8 cellular contexts compared by ENCODE assay signal in the genomic region with DNA sequence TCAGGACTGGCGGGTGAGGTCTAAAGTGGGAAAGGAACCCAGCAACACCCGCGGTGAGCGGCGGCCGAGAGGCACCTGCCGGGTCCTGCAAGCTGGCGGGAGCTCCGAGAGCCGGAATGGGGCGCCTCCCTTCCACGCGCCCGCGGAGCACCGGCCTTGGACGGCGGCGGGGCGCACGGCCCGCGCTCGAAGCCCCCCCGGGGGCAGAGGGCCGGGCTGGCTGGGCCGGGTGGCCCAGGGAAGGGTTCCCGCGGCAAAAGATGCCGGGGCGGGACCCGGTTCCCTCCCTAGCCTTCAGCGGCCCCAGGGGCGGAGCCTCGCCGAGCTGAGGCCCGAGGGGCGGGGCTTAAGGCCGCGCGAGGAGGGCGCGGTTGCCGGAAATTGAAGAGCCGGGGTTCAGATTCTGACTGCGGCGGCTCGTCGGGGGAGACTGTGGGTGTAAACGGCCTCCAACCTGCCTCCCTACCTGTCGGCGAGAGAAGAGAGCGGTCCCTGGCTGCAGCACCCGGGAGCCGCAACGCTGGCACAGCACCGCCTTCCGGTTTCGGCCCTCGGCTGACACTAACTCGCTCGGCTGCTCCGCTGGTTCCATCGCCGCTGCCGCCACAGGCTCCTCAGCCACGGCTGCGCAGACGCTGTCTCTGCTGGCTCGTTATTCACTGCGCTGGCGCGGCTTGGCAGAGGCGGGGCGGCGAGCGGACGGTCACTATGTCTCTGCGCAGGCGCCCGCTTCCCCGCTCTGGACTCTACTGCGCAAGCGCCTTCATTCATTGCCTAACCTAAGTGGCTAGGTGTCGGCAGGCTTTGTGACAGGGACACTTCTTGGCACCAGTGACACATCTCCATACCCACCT. TPM values are rescaled to one million over a fixed set of nuclear protein-coding genes. Genes with fewer than 3 reads are reported as not detected.
A peak's percentile ranks its signal among the peaks of the same experiment; 100 is the strongest.
DNase-seq lines count a peak whose midpoint lies in the region; ATAC-seq, FAIRE-seq and TF ChIP-seq lines count a peak whose summit lies in the region.

A gene (minus strand): TSS at position 643 of the 854 bp plus-strand sequence. CDS start 51 bp downstream, at position 592.

- peak; percentile 93 for DNase-seq in AG10803 (ENCODE audit: low read depth)
- peak; percentile 93 for DNase-seq in NCI-H446 treated with DMSO at 0.1 percent for 48 hours (lab: John Stamatoyannopoulos, UW)
- peak; percentile 65 to 81 for DNase-seq in cerebellar nuclear complex (lab: John Stamatoyannopoulos, UW)
- peak; percentile 99 for DNase-seq in kidney
- DNase-seq in stimulated activated CD4-positive, alpha-beta T cell treated with anti-CD3 and anti-CD28 coated beads, Interleukin-15, amount 100 ng/mL, for 24 hours, result peak; percentile 98

- ATAC-seq in GM19035 (IDR thresholded peaks at IDR 0.05; ENCODE audit: unreplicated experiment) (peak; percentile 91), HG03354 (IDR thresholded peaks at IDR 0.05; ENCODE audit: poor library complexity, severe bottlenecking, unreplicated experiment) (peak; percentile 92)
- ATAC-seq in activated CD4-positive, CD25-positive, alpha-beta regulatory T cell treated with anti-CD3 and anti-CD28 coated beads, Interleukin-2, amount 50 U/mL, for 24 hours, result peak; percentile 91

- peak within 1 kb of the TSS; percentile 86 for H3K4me3 ChIP-seq in AG10803 (ENCODE audit: low read length)
- H3K4me3 ChIP-seq in kidney (ENCODE audit: low read length in 2 of 2), result peak within 1 kb of the TSS; percentile 82 to 95

- no peak for FAIRE-seq in kidney (lab: Jason Lieb, UNC)

- H3K9me3 ChIP-seq in kidney (ENCODE audit: control insufficient read depth in 1 of 2, low read length in 2 of 2), result no peaks in the 10 kb centered on the region

- H3K36me3 ChIP-seq in kidney (ENCODE audit: control insufficient read depth in 1 of 2, insufficient read depth in 2 of 2, low read length in 2 of 2), result peaks cover 14 to 16% of the 10 kb centered on the region in 2 donors

- H3K4me1 ChIP-seq in kidney (ENCODE audit: control insufficient read depth in 1 of 2, insufficient read depth in 1 of 2, low read depth in 1 of 2, low read length in 2 of 2), result peaks cover 0 to 3% of the 10 kb centered on the region in 2 donors

- intact Hi-C loops in kidney (cut with DNase I), result no loop called here

- H3K27ac ChIP-seq in kidney (ENCODE audit: low read depth in 2 of 2, low read length in 2 of 2), result peak within 1 kb of the TSS; percentile 92 to 93

- TF ChIP-seq CTCF in AG10803 (conservative IDR thresholded peaks at IDR 0.05; ENCODE audit: low read length) (peak; percentile 29; the same call in 1 of the 2 replicates), kidney (IDR thresholded peaks at IDR 0.05; ENCODE audit: borderline replicate concordance, extremely low read depth, insufficient read depth) (no peak)

- peak within 1 kb of the TSS; percentile 79 to 80 for H3K9ac ChIP-seq in kidney (ENCODE audit: low read length in 2 of 2)

RNA-seq across cellular contexts. Expression of the gene that starts here (rescaled TPM):
- total RNA-seq in kidney, result 8.7 TPM
- 9.4 TPM for polyA plus RNA-seq in kidney (ENCODE audit: insufficient read depth, low read depth, low replicate concordance)

Comparison
In these comparisons a context has a peak if more than half of its experiments do, and no peak if none do; other contexts are left out.
1. Peak in every context shown above with its lines: DNase-seq, ATAC-seq, H3K4me3 ChIP-seq and H3K27ac ChIP-seq.